ENCODE assay signal across 27 cellular contexts in the genomic region with DNA sequence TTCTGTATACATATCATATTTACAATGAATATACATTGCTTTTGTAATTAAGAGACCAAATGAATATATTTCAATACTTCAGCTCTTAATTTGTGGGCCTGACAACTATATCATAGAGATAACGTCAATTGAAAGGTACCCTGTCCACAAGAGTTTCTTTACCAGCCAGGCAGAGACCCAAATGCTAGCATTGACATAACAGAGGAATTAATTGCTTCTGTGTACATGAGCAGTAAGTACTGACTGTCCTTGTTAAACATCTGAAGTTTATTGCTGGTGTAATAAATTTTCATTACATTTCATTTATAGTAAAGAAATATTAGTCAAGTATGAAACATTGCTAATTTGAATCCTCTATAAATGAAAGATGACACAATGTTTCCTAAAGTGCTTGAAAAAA.
"Had no signal": no experiment of that assay in that cellular context is flagged by ENCODE, and none has a peak within 500 bp of the region (broad histone marks: within the 10 kb centered on the region; RNA-seq: fewer than 3 reads in every experiment).

No MANE protein-coding gene starts in this region.

- DNase-seq: stimulated activated CD4-positive, alpha-beta T cell treated with anti-CD3 and anti-CD28 coated beads, Interleukin-2, amount 100 ng/mL, for 48 hours; stimulated activated CD4-positive, alpha-beta T cell treated with anti-CD3 and anti-CD28 coated beads, Interleukin-4, amount 100 ng/mL, for 1 hour; stimulated activated CD4-positive, alpha-beta T cell treated with anti-CD3 and anti-CD28 coated beads, Interleukin-4, amount 100 ng/mL, for 24 hours; stimulated activated CD4-positive, alpha-beta T cell treated with anti-CD3 and anti-CD28 coated beads, Interleukin-4, amount 100 ng/mL, for 4 hours; stimulated activated CD8-positive, alpha-beta memory T cell treated with anti-CD3 and anti-CD28 coated beads, Interleukin-4, amount 100 ng/mL, for 48 hours; stimulated activated naive B cell treated with anti-CD40 and anti-IgM and Interleukin-4, amounts not matched to agents 10 μg/mL and 1 μg/mL and 100 μg/mL, for 72 hours; stimulated activated naive CD4-positive, alpha-beta T cell; stimulated activated naive CD4-positive, alpha-beta T cell treated with Interleukin-2 at 50 U/mL for 16 hours; stimulated activated naive CD8-positive, alpha-beta T cell treated with anti-CD3 and anti-CD28 coated beads, Interleukin-15, amount 100 ng/mL, for 72 hours; stimulated activated naive CD8-positive, alpha-beta T cell treated with anti-CD3 and anti-CD28 coated beads, Interleukin-15, Interleukin-2, amounts not matched to agents 100 U/mL and 50 U/mL, for 24 hours; stomach; substantia nigra; testis; thyroid gland; tibial artery; transverse colon; trophoblast cell; upper lobe of left lung; upper lobe of right lung; uterus had no signal

- H3K9me3 ChIP-seq: stomach, suprapubic skin, testis, thoracic aorta, thyroid gland, tibial artery, tibial nerve, transverse colon, upper lobe of left lung, upper lobe of right lung, uterus, vagina had no signal

- FAIRE-seq: urothelium cell line had no signal

- H3K4me3 ChIP-seq: stomach, suprapubic skin, testis, thoracic aorta, thyroid gland, tibial artery, tibial nerve, transverse colon, upper lobe of left lung, upper lobe of right lung, uterus, vagina had no signal

- ATAC-seq: stimulated activated effector memory CD8-positive, alpha-beta T cell treated with anti-CD3 and anti-CD28 coated beads, Interleukin-12 subunit alpha, Interleukin-12 subunit beta, amount 100 ng/mL, for 72 hours; stimulated activated memory B cell treated with anti-CD40 and anti-IgM and Interleukin-4, amounts not matched to agents 10 μg/mL and 1 μg/mL and 100 μg/mL, for 72 hours; stimulated activated naive B cell treated with anti-CD40 and anti-IgM and Interleukin-4, amounts not matched to agents 10 μg/mL and 1 μg/mL and 100 μg/mL, for 72 hours; stimulated activated naive CD8-positive, alpha-beta T cell treated with anti-CD3 and anti-CD28 coated beads, Interleukin-15, amount 100 ng/mL, for 72 hours; stimulated activated naive CD8-positive, alpha-beta T cell treated with anti-CD3 and anti-CD28 coated beads, Interleukin-15, Interleukin-2, amounts not matched to agents 100 U/mL and 50 U/mL, for 24 hours; upper lobe of right lung had no signal

- H3K27ac ChIP-seq: stomach, suprapubic skin, testis, thoracic aorta, thyroid gland, tibial artery, tibial nerve, transverse colon, upper lobe of left lung, upper lobe of right lung, uterus, vagina had no signal

- H3K4me1 ChIP-seq: stomach, suprapubic skin, testis, transverse colon, upper lobe of left lung, upper lobe of right lung, uterus, vagina had no signal

- H3K36me3 ChIP-seq: stomach, suprapubic skin, thoracic aorta, thyroid gland, tibial artery, tibial nerve, transverse colon, upper lobe of left lung, upper lobe of right lung, uterus, vagina had no signal

- H3K27me3 ChIP-seq: stomach, suprapubic skin, testis, thyroid gland, tibial artery, tibial nerve, transverse colon, upper lobe of left lung, upper lobe of right lung, uterus, vagina had no signal
